1 cellular context compared by ENCODE assay signal in the genomic region with DNA sequence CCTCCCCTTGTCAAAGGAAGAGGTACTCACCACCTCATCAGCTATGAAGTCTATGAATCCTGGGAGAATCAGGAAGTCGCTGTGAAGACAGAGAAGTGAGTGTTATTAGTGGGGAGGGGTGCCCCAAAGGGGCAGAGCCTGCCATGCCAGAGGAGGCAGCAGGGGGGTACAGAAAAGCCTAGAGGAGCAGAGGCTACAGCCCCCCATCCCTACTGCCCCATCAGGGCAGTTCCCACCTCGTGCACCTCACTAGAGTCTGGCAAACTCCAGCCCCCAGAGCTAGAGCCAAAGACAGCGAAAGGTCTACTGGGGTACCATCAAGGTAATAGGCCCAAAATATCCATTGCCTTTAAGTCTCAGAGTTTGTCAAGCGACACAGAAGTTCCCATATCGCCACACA.
TF ChIP-seq lines count a peak whose summit lies in the region.

No MANE protein-coding gene starts in this region.

TF ChIP-seq in neural cell, 6 proteins besides CTCF, POLR2A, EP300 and RAD21:
- TF ChIP-seq EZH2 (IDR thresholded peaks at IDR 0.05; ENCODE audit: borderline replicate concordance, insufficient read depth, low read length, poor library complexity, severe bottlenecking): no peak
- no peak for TF ChIP-seq MXI1 (conservative IDR thresholded peaks at IDR 0.05; ENCODE audit: poor library complexity, severe bottlenecking)
- no peak for TF ChIP-seq TAF1 (IDR thresholded peaks at IDR 0.05; ENCODE audit: low read depth)
- no peak for TF ChIP-seq POLR2AphosphoS5 (IDR thresholded peaks at IDR 0.05)
- no peak for TF ChIP-seq REST (IDR thresholded peaks at IDR 0.05; ENCODE audit: borderline replicate concordance)
- TF ChIP-seq SMC3 (conservative IDR thresholded peaks at IDR 0.05; ENCODE audit: poor library complexity): no peak
